ENCODE assay signal across 26 cellular contexts in genomic region chr18:2758309-2758708, GRCh38.
A peak's percentile ranks its signal among the peaks of the same experiment; 100 is the strongest.
DNase-seq lines count a peak whose midpoint lies in the region; ATAC-seq, FAIRE-seq and TF ChIP-seq lines count a peak whose summit lies in the region.
"Had no signal": no experiment of that assay in that cellular context is flagged by ENCODE, and none has a peak within 500 bp of the region (broad histone marks: within the 10 kb centered on the region; RNA-seq: fewer than 3 reads in every experiment).

No MANE protein-coding gene starts in this region.

- no peak overlapping the region for H2AFZ ChIP-seq in KMS-11 (ENCODE audit: low read depth)
- H2AFZ ChIP-seq in GM12878 (ENCODE audit: control insufficient read depth, low read depth, low read length), result no peak overlapping the region

- H3K79me2 ChIP-seq in KMS-11 (ENCODE audit: insufficient read depth, low read depth), result no peaks in the 10 kb centered on the region
- H3K79me2 ChIP-seq in GM12878 (ENCODE audit: control insufficient read depth, insufficient read depth, low read length), result no peaks in the 10 kb centered on the region

- RAD21 ChIA-PET in GM12878 (lab: Charles Lee; ENCODE audit: unreplicated experiment), result no interaction called here

- POLR2A ChIA-PET in GM12878 (lab: Charles Lee), result no interaction called here

- no peaks in the 10 kb centered on the region for H3K9me3 ChIP-seq in GM12878 (replicated peaks; ENCODE audit: control insufficient read depth, insufficient read depth, low read length)
- H3K9me3 ChIP-seq: BLaER1 treated with 17β-estradiol and CSF1 and Interleukin-3, amounts not matched to agents 10 nM and 100 nM; breast epithelium; colonic mucosa; SJCRH30; tibial nerve had no signal

- intact Hi-C loops in GM12878 (cut with micrococcal nuclease; ENCODE audit: unreplicated experiment), result loop anchor here (10.0 kb wide), 1 partner anchor 56 kb away; no protein-coding TSS in a partner anchor

- SMC1A ChIA-PET in GM12878 (lab: Charles Lee; ENCODE audit: uncharacterized antibody, unreplicated experiment), result no interaction called here

- peaks cover 18% of the 10 kb centered on the region for H3K4me1 Mint-ChIP-seq in activated T-cell treated with anti-CD3 and anti-CD28 coated beads, Interleukin-2, amount 50 U/mL, for 72 hours (ENCODE audit: low read depth)
- peaks cover 10% of the 10 kb centered on the region for H3K4me1 Mint-ChIP-seq in stimulated activated memory B cell treated with anti-CD40 and anti-IgM and Interleukin-4, amounts not matched to agents 10 μg/mL and 1 μg/mL and 100 μg/mL, for 72 hours
- H3K4me1 Mint-ChIP-seq: endodermal cell had no signal

- no peak for ATAC-seq in activated T-cell treated with anti-CD3 and anti-CD28 coated beads, Interleukin-2, amount 50 U/mL, for 72 hours (replicated peaks in 1 of 2)
- ATAC-seq in GM12878, result no peak
- no peak for ATAC-seq in stimulated activated memory B cell treated with anti-CD40 and anti-IgM and Interleukin-4, amounts not matched to agents 10 μg/mL and 1 μg/mL and 100 μg/mL, for 72 hours
- ATAC-seq: Panc1; stimulated activated naive CD8-positive, alpha-beta T cell treated with anti-CD3 and anti-CD28 coated beads, Interleukin-15, Interleukin-2, amounts not matched to agents 100 U/mL and 50 U/mL, for 24 hours had no signal

- peaks cover 9 to 24% of the 10 kb centered on the region in 2 donors for H3K36me3 Mint-ChIP-seq in activated T-cell treated with anti-CD3 and anti-CD28 coated beads, Interleukin-2, amount 50 U/mL, for 72 hours (ENCODE audit: insufficient read depth in 2 of 2)
- H3K36me3 Mint-ChIP-seq in stimulated activated memory B cell treated with anti-CD40 and anti-IgM and Interleukin-4, amounts not matched to agents 10 μg/mL and 1 μg/mL and 100 μg/mL, for 72 hours, result peaks cover 28% of the 10 kb centered on the region

- in situ Hi-C loops in GM12878 (cut with MboI), result no loop called here

- H4K20me1 ChIP-seq in KMS-11 (ENCODE audit: insufficient read depth) (no peaks in the 10 kb centered on the region), GM12878 (ENCODE audit: control insufficient read depth, insufficient read depth) (no peaks in the 10 kb centered on the region)

- no peak for TF ChIP-seq RAD21 in GM12878 (IDR thresholded peaks at IDR 0.05; ENCODE audit: insufficient read depth, low read depth, low read length)

- H3K9me3 Mint-ChIP-seq in activated T-cell treated with anti-CD3 and anti-CD28 coated beads, Interleukin-2, amount 50 U/mL, for 72 hours, result no peaks in the 10 kb centered on the region
- no peaks in the 10 kb centered on the region for H3K9me3 Mint-ChIP-seq in stimulated activated memory B cell treated with anti-CD40 and anti-IgM and Interleukin-4, amounts not matched to agents 10 μg/mL and 1 μg/mL and 100 μg/mL, for 72 hours
- H3K9me3 Mint-ChIP-seq: endodermal cell; T-helper 1 cell treated with Interleukin-12 subunit alpha and Interleukin-12 subunit beta and Interleukin-4 antibody, amounts not matched to agents 30 μg/mL and 1 μg/mL, for 36 hours had no signal

- no peak overlapping the region for H3K4me3 ChIP-seq in KMS-11 (IDR thresholded peaks at IDR 0.05; ENCODE audit: insufficient read depth, low read depth, low read length)
- H3K4me3 ChIP-seq in GM12878, result no peak overlapping the region
- H3K4me3 ChIP-seq: BLaER1 treated with 17β-estradiol and CSF1 and Interleukin-3, amounts not matched to agents 10 nM and 100 nM; breast epithelium; colonic mucosa; lung; SJCRH30; tibial nerve had no signal

- H3K27me3 ChIP-seq in KMS-11 (ENCODE audit: insufficient read depth, low read depth) (no peaks in the 10 kb centered on the region), GM12878 (replicated peaks in 1 of 2; ENCODE audit: control insufficient read depth in 2 of 2, insufficient read depth in 2 of 2, low read length in 1 of 2) (no peaks in the 10 kb centered on the region)
- H3K27me3 ChIP-seq: BLaER1 treated with 17β-estradiol and CSF1 and Interleukin-3, amounts not matched to agents 10 nM and 100 nM; breast epithelium; colonic mucosa; SJCRH30; tibial nerve had no signal

- H3K27ac ChIP-seq in KMS-11 (no peak overlapping the region), GM12878 (ENCODE audit: control insufficient read depth, insufficient read depth) (no peak overlapping the region)
- H3K27ac ChIP-seq: BLaER1 treated with 17β-estradiol and CSF1 and Interleukin-3, amounts not matched to agents 10 nM and 100 nM; breast epithelium; colonic mucosa; SJCRH30; tibial nerve had no signal

- H3K4me1 ChIP-seq in KMS-11 (ENCODE audit: low read depth, poor library complexity, severe bottlenecking), result peaks cover 18% of the 10 kb centered on the region
- H3K4me1 ChIP-seq in GM12878 (ENCODE audit: control insufficient read depth, insufficient read depth, low read length), result no peaks in the 10 kb centered on the region
- H3K4me1 ChIP-seq: breast epithelium, colonic mucosa, SJCRH30, tibial nerve had no signal

- H3K4me2 ChIP-seq in KMS-11, result 0 out of 2 replicates have a peak overlapping the region, but pooled peaks have one; percentile 16
- H3K4me2 ChIP-seq in GM12878 (ENCODE audit: control insufficient read depth, insufficient read depth), result no peak overlapping the region

- no peaks in the 10 kb centered on the region for H3K27me3 Mint-ChIP-seq in activated T-cell treated with anti-CD3 and anti-CD28 coated beads, Interleukin-2, amount 50 U/mL, for 72 hours (ENCODE audit: low read depth)
- H3K27me3 Mint-ChIP-seq in stimulated activated memory B cell treated with anti-CD40 and anti-IgM and Interleukin-4, amounts not matched to agents 10 μg/mL and 1 μg/mL and 100 μg/mL, for 72 hours, result no peaks in the 10 kb centered on the region

- TF ChIP-seq CTCF in KMS-11 (conservative IDR thresholded peaks at IDR 0.05; ENCODE audit: low read depth, low read length) (no peak), GM12878 (IDR thresholded peaks at IDR 0.05 in 2 of 3, conservative IDR thresholded peaks at IDR 0.05 in 1 of 3; ENCODE audit: control insufficient read depth in 2 of 3, extremely low read depth in 1 of 3, insufficient read depth in 1 of 3, low read depth in 3 of 3, low read length in 3 of 3) (no peak)

- peak overlapping the region in 1 of 2 donors; percentile 10 for H3K4me3 Mint-ChIP-seq in activated T-cell treated with anti-CD3 and anti-CD28 coated beads, Interleukin-2, amount 50 U/mL, for 72 hours
- no peak overlapping the region for H3K4me3 Mint-ChIP-seq in stimulated activated memory B cell treated with anti-CD40 and anti-IgM and Interleukin-4, amounts not matched to agents 10 μg/mL and 1 μg/mL and 100 μg/mL, for 72 hours
- H3K4me3 Mint-ChIP-seq: endodermal cell; T-helper 1 cell treated with Interleukin-12 subunit alpha and Interleukin-12 subunit beta and Interleukin-4 antibody, amounts not matched to agents 30 μg/mL and 1 μg/mL, for 36 hours had no signal

- H3K36me3 ChIP-seq in KMS-11 (ENCODE audit: insufficient read depth), result no peaks in the 10 kb centered on the region
- H3K36me3 ChIP-seq in GM12878 (ENCODE audit: control insufficient read depth in 2 of 2, insufficient read depth in 2 of 2, low read length in 1 of 2), result peaks cover 9 to 33% of the 10 kb centered on the region in 2 experiments; a peak in 3 of 4 replicates

- TF ChIP-seq EP300 in GM12878 (IDR thresholded peaks at IDR 0.05; ENCODE audit: borderline replicate concordance in 1 of 2, control insufficient read depth in 1 of 2, low read depth in 2 of 2, low read length in 2 of 2), result no peak

- FAIRE-seq in GM12878 (lab: Jason Lieb, UNC), result peak; percentile 68

- WGBS in GM12878 (ENCODE audit: insufficient coverage, insufficient replicate concordance, low lambda C conversion rate, missing lambda C conversion rate), result 100% methylated on average over 1 of the region's 1 CpG

- no peak for DNase-seq in activated T-cell treated with anti-CD3 and anti-CD28 coated beads, Interleukin-2, amount 50 U/mL, for 72 hours
- no peak for DNase-seq in activated T-cell treated with anti-CD3 and anti-CD28 coated beads, Interleukin-2, amount 50 U/mL, for 1 hour
- DNase-seq in GM12878 (ENCODE audit: low read depth, low spot score), result no peak
- no peak for DNase-seq in cortex of kidney (lab: John Stamatoyannopoulos, UW)
- no peak for DNase-seq in NCI-H1092 (lab: John Stamatoyannopoulos, UW)
- DNase-seq in UCSD-AML1 (lab: John Stamatoyannopoulos, UW; ENCODE audit: unreplicated experiment), result no peak
- DNase-seq: activated effector memory CD4-positive, alpha-beta T cell treated with Interleukin-2 at 50 U/mL for 16 hours; amniotic stem cell; colonic mucosa; endodermal cell; H7; NCI-H1417 treated with DMSO at 0.1 percent for 48 hours; NK-92 treated with Interleukin-12 subunit alpha and Interleukin-12 subunit beta, amount 100 ng/mL, for 24 hours; occipital lobe; retina; SJCRH30; stimulated activated CD4-positive, alpha-beta T cell treated with anti-CD3 and anti-CD28 coated beads, Interleukin-2, amount 100 ng/mL, for 48 hours; stimulated activated naive CD8-positive, alpha-beta T cell treated with anti-CD3 and anti-CD28 coated beads, Interleukin-15, Interleukin-2, amounts not matched to agents 100 U/mL and 50 U/mL, for 24 hours had no signal

- CTCF ChIA-PET in GM12878 (lab: Yijun Ruan, JAX), result no interaction called here

- peak overlapping the region; percentile 94 for H3K27ac Mint-ChIP-seq in activated T-cell treated with anti-CD3 and anti-CD28 coated beads, Interleukin-2, amount 50 U/mL, for 72 hours
- peak overlapping the region; percentile 8 for H3K27ac Mint-ChIP-seq in stimulated activated memory B cell treated with anti-CD40 and anti-IgM and Interleukin-4, amounts not matched to agents 10 μg/mL and 1 μg/mL and 100 μg/mL, for 72 hours
- H3K27ac Mint-ChIP-seq: endodermal cell had no signal

- TF ChIP-seq POLR2A in GM12878 (IDR thresholded peaks at IDR 0.05; ENCODE audit: low read depth, low read length), result no peak

- H3K9ac ChIP-seq in KMS-11, result no peak overlapping the region
- H3K9ac ChIP-seq in GM12878 (ENCODE audit: control insufficient read depth, insufficient read depth, low read length), result no peak overlapping the region
- H3K9ac ChIP-seq: BLaER1 treated with 17β-estradiol and CSF1 and Interleukin-3, amounts not matched to agents 10 nM and 100 nM had no signal

- BruUV-seq in GM12878 (replicated peaks; lab: Mats Ljungman, UMichigan), result no TSS peak
